In the genomic region with DNA sequence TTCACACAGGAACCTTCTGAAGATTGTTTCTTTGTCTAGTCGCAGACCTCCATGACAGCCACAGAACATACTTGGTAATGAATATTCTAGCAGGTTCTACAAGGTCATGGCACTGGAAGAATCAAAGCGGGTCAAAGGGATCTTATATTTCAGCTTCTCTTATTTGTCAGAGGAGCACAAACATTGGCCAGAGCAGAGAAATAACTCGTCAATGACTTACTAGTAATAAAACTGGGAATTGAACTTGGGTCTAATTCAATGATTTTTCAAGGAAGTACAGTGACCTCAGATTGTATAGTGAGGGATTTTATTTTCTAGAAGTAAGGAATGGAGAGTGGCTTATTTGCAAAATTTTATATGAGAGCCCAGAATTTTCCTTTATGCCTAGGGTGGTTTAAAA, we compare ENCODE assay signal across 20 cellular contexts.
DNase-seq lines count a peak whose midpoint lies in the region; ATAC-seq, FAIRE-seq and TF ChIP-seq lines count a peak whose summit lies in the region.
"Had no signal": no experiment of that assay in that cellular context is flagged by ENCODE, and none has a peak within 500 bp of the region (broad histone marks: within the 10 kb centered on the region; RNA-seq: fewer than 3 reads in every experiment).

No MANE protein-coding gene starts in this region.

- no peak overlapping the region for H4K12ac ChIP-seq in trophoblast cell (ENCODE audit: low read depth, low read length)

- no peak overlapping the region for H3K14ac ChIP-seq in trophoblast cell (ENCODE audit: low read length)

- H2BK120ac ChIP-seq in mesendoderm (ENCODE audit: low read depth, low read length) (no peak overlapping the region), trophoblast cell (ENCODE audit: insufficient read depth, low read length, poor library complexity) (no peak overlapping the region)

- no peak for ATAC-seq in heart right ventricle
- ATAC-seq: CD8-positive, alpha-beta T cell had no signal

- no peak overlapping the region for H4K8ac ChIP-seq in mesendoderm (ENCODE audit: low read depth, low read length)
- no peak overlapping the region for H4K8ac ChIP-seq in trophoblast cell (ENCODE audit: low read depth, low read length)

- H3F3A ChIP-seq in smooth muscle cell (ENCODE audit: low read depth): no peaks in the 10 kb centered on the region

- TF ChIP-seq CTCF in brain (conservative IDR thresholded peaks at IDR 0.05) (no peak), smooth muscle cell (IDR thresholded peaks at IDR 0.05; ENCODE audit: borderline replicate concordance, insufficient read depth, poor library complexity, severe bottlenecking) (no peak), heart right ventricle (IDR thresholded peaks at IDR 0.05) (no peak)

- peak overlapping the region; percentile 33 for H2BK5ac ChIP-seq in mesendoderm (ENCODE audit: low read length)
- H2BK5ac ChIP-seq in trophoblast cell (ENCODE audit: low read depth, low read length, poor library complexity): no peak overlapping the region

- no peak for FAIRE-seq in frontal cortex (lab: Jason Lieb, UNC)
- FAIRE-seq: GM12891, GM18507, H1 had no signal

- peaks cover 83% of the 10 kb centered on the region for H3K4me1 Mint-ChIP-seq in brain
- H3K4me1 Mint-ChIP-seq: CD4-positive, CD25-positive, alpha-beta regulatory T cell had no signal

- no peaks in the 10 kb centered on the region for H3K9me3 ChIP-seq in smooth muscle cell (replicated peaks; ENCODE audit: low read depth)
- H3K9me3 ChIP-seq in trophoblast cell (ENCODE audit: insufficient read depth, low read depth, low read length): no peaks in the 10 kb centered on the region
- H3K9me3 ChIP-seq in heart right ventricle: no peaks in the 10 kb centered on the region
- H3K9me3 ChIP-seq: Caco-2 had no signal

- H3K9ac ChIP-seq in mesendoderm (ENCODE audit: low read length) (no peak overlapping the region), smooth muscle cell (ENCODE audit: low read depth) (no peak overlapping the region), trophoblast cell (ENCODE audit: low read length) (no peak overlapping the region)
- H3K9ac ChIP-seq: GM23248 had no signal

- DNase-seq in ecto neural progenitor cell (ENCODE audit: low spot score): peak; percentile 3
- no peak for DNase-seq in mesendoderm
- DNase-seq in smooth muscle cell (lab: John Stamatoyannopoulos, UW; ENCODE audit: unreplicated experiment): no peak
- DNase-seq in trophoblast cell: no peak
- no peak for DNase-seq in frontal cortex (ENCODE audit: low spot score in 2 of 2)
- DNase-seq in heart right ventricle: no peak
- DNase-seq: Caco-2; CD4-positive, CD25-positive, alpha-beta regulatory T cell; CD8-positive, alpha-beta T cell; DMS53; DMS79 treated with DMSO at 0.1 percent for 48 hours; GF-D8; GM23248; H7; HCEC 1CT had no signal

- H3K9me3 Mint-ChIP-seq in brain: no peaks in the 10 kb centered on the region
- H3K9me3 Mint-ChIP-seq: CD8-positive, alpha-beta T cell had no signal

- no peak overlapping the region for H2BK12ac ChIP-seq in trophoblast cell (ENCODE audit: low read length)

- H3K36me3 ChIP-seq in mesendoderm (ENCODE audit: control insufficient read depth, insufficient read depth, low read length): no peaks in the 10 kb centered on the region
- H3K36me3 ChIP-seq in smooth muscle cell (ENCODE audit: low read depth): no peaks in the 10 kb centered on the region
- no peaks in the 10 kb centered on the region for H3K36me3 ChIP-seq in trophoblast cell (ENCODE audit: control insufficient read depth in 1 of 2, insufficient read depth in 2 of 2, low read length in 2 of 2)
- H3K36me3 ChIP-seq in heart right ventricle: no peaks in the 10 kb centered on the region

- no peak overlapping the region for H2BK15ac ChIP-seq in mesendoderm (replicated peaks; ENCODE audit: low read depth)

- WGBS in mesendoderm (ENCODE audit: extremely low coverage, insufficient coverage, low lambda C conversion rate): no CpG with 5 or more reads among the region's 3 CpGs
- WGBS in smooth muscle cell (ENCODE audit: low lambda C conversion rate): 95% methylated on average over 3 of the region's 3 CpGs
- WGBS in trophoblast cell (ENCODE audit: extremely low coverage, insufficient coverage, insufficient read length): no CpG with 5 or more reads among the region's 3 CpGs
- 91 to 92% methylated on average over 3 of the region's 3 CpGs for WGBS in heart right ventricle, 2 donors

- H3K56ac ChIP-seq in mesendoderm (ENCODE audit: low read length): no peak overlapping the region

- H4K91ac ChIP-seq in trophoblast cell (ENCODE audit: low read depth, low read length): no peak overlapping the region

- no peak overlapping the region for H2AK5ac ChIP-seq in mesendoderm (ENCODE audit: low read length)
- H2AK5ac ChIP-seq in trophoblast cell (ENCODE audit: low read length): no peak overlapping the region

- H3K79me2 ChIP-seq in mesendoderm (ENCODE audit: control insufficient read depth, insufficient read depth, low read length): no peaks in the 10 kb centered on the region
- H3K79me2 ChIP-seq in smooth muscle cell (ENCODE audit: low read depth): no peaks in the 10 kb centered on the region
- H3K79me2 ChIP-seq in trophoblast cell (ENCODE audit: control insufficient read depth, insufficient read depth, low read length, poor library complexity): no peaks in the 10 kb centered on the region

- H3K4ac ChIP-seq in mesendoderm (ENCODE audit: low read depth, low read length): no peak overlapping the region
- no peak overlapping the region for H3K4ac ChIP-seq in trophoblast cell (ENCODE audit: low read depth, low read length)

- intact Hi-C loops in heart right ventricle (cut with DNase I): no loop called here

- no peaks in the 10 kb centered on the region for H4K20me1 ChIP-seq in smooth muscle cell (ENCODE audit: low read depth)

- H3K27ac Mint-ChIP-seq in brain: peak overlapping the region in 4 of 5 experiments; percentile 15 to 100 (median 90)
- H3K27ac Mint-ChIP-seq: CD4-positive, CD25-positive, alpha-beta regulatory T cell; CD8-positive, alpha-beta T cell had no signal

- H2AFZ ChIP-seq in smooth muscle cell (ENCODE audit: low read depth): no peak overlapping the region
- H2AFZ ChIP-seq in trophoblast cell (ENCODE audit: insufficient read depth, low read length, poor library complexity): no peak overlapping the region
- H2AFZ ChIP-seq: GM23248 had no signal

- H3K27me3 Mint-ChIP-seq in brain: peaks cover 4% of the 10 kb centered on the region
- H3K27me3 Mint-ChIP-seq: CD4-positive, CD25-positive, alpha-beta regulatory T cell had no signal

- H3K27ac ChIP-seq in mesendoderm (ENCODE audit: low read depth, low read length): no peak overlapping the region
- peak overlapping the region; percentile 72 for H3K27ac ChIP-seq in smooth muscle cell (ENCODE audit: low read depth)
- no peak overlapping the region for H3K27ac ChIP-seq in trophoblast cell (ENCODE audit: low read depth, low read length)
- H3K27ac ChIP-seq in heart right ventricle: no peak overlapping the region
- H3K27ac ChIP-seq: C4-2B, GM23248 had no signal

- H3K79me1 ChIP-seq in mesendoderm (ENCODE audit: low read length) (no peaks in the 10 kb centered on the region), trophoblast cell (ENCODE audit: low read length) (no peaks in the 10 kb centered on the region)

- H3K4me2 ChIP-seq in mesendoderm (ENCODE audit: low read length) (no peak overlapping the region), smooth muscle cell (no peak overlapping the region), trophoblast cell (ENCODE audit: low read length) (no peak overlapping the region)

- no peak overlapping the region for H4K5ac ChIP-seq in mesendoderm (ENCODE audit: low read length)

- H3K4me3 ChIP-seq in mesendoderm (ENCODE audit: low read length): no peak overlapping the region
- no peak overlapping the region for H3K4me3 ChIP-seq in smooth muscle cell
- H3K4me3 ChIP-seq in trophoblast cell (ENCODE audit: low read depth, low read length): no peak overlapping the region
- no peak overlapping the region for H3K4me3 ChIP-seq in heart right ventricle
- H3K4me3 ChIP-seq: GM23248 had no signal

- no peak overlapping the region for H3K4me3 Mint-ChIP-seq in brain
- H3K4me3 Mint-ChIP-seq: CD4-positive, CD25-positive, alpha-beta regulatory T cell; CD8-positive, alpha-beta T cell had no signal

- H3K23ac ChIP-seq in mesendoderm (ENCODE audit: low read length) (no peak overlapping the region), trophoblast cell (ENCODE audit: low read length) (no peak overlapping the region)

- H3K18ac ChIP-seq in mesendoderm (ENCODE audit: low read length) (no peak overlapping the region), trophoblast cell (ENCODE audit: low read length) (no peak overlapping the region)

- H3K27me3 ChIP-seq in mesendoderm (ENCODE audit: insufficient read depth, low read length, poor library complexity): no peaks in the 10 kb centered on the region
- no peaks in the 10 kb centered on the region for H3K27me3 ChIP-seq in smooth muscle cell (ENCODE audit: low read depth)
- H3K27me3 ChIP-seq in trophoblast cell (ENCODE audit: insufficient read depth, low read length): no peaks in the 10 kb centered on the region
- peaks cover 0 to 15% (median under 1%) of the 10 kb centered on the region in 7 donors for H3K27me3 ChIP-seq in heart right ventricle

- H3K4me1 ChIP-seq in mesendoderm (ENCODE audit: control insufficient read depth, low read depth, low read length) (peaks cover 23% of the 10 kb centered on the region), smooth muscle cell (ENCODE audit: low read depth) (peaks cover 11% of the 10 kb centered on the region), trophoblast cell (ENCODE audit: control insufficient read depth in 1 of 2, insufficient read depth in 2 of 2, low read length in 2 of 2) (peaks cover 5 to 13% of the 10 kb centered on the region in 2 experiments), heart right ventricle (peaks cover 0 to 29% (median 5%) of the 10 kb centered on the region in 9 donors)
- H3K4me1 ChIP-seq: Caco-2 had no signal

- H3K36me3 Mint-ChIP-seq in brain: no peaks in the 10 kb centered on the region
- H3K36me3 Mint-ChIP-seq: CD4-positive, CD25-positive, alpha-beta regulatory T cell; CD8-positive, alpha-beta T cell had no signal
